In the genomic region with DNA sequence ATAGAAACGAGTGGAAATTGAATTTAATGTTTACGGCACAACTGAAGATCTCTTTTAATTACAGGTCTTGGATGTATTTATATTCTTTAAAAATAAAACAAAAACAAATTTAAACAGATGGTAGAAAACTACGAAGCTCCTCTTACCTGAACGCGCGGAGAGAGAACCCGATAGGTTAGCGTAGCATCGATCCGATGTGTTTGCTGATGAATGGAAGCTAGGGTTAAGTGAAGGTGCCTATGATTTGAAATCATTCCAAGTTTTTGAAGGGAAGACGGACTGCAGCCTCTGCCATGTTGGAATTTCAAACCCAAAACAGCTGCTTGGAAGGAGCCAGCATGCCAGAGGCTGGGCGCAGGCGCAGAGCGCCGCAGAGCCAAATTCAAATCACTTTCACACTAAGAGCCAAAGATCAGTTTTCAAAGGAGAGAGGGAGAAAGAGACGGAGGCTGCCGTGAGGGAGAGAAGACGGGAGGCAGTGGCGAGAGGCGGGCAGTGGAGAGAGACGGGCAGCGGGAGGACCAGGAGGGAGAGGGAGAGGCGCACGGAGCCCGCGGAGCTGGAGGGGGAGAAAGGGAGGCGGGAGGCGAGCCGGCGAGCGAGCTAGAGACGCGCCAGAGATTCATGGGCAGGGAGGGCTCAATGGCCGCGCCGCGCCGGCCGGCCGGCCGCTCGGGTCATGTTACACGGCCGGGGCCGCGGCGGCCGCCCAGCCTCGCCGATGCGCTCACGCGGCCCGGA, we compare ENCODE assay signal across 8 cellular contexts. TPM values are rescaled to one million over a fixed set of nuclear protein-coding genes. Genes with fewer than 3 reads are reported as not detected.
DNase-seq lines count a peak whose midpoint lies in the region; ATAC-seq and TF ChIP-seq lines count a peak whose summit lies in the region.

FIGN (minus strand) TSS at position 317 of the 741 bp plus-strand sequence. CDS start 1,081 bp downstream, outside the sequence.

- H3K9me3 Mint-ChIP-seq in CD14-positive monocyte, result peaks cover 0 to 9% (median 5%) of the 10 kb centered on the region in 7 donors
- no peaks in the 10 kb centered on the region for H3K9me3 Mint-ChIP-seq in nephron progenitor cell

- no peaks in the 10 kb centered on the region for H3K27me3 ChIP-seq in WERI-Rb-1 (ENCODE audit: insufficient read depth, low read depth, severe bottlenecking)

- peak within 1 kb of the TSS; percentile 9 to 93 for H3K4me3 Mint-ChIP-seq in CD14-positive monocyte
- peak within 1 kb of the TSS; percentile 92 for H3K4me3 Mint-ChIP-seq in nephron progenitor cell

- DNase-seq in CD14-positive monocyte (ENCODE audit: low spot score) (no peak), LNCaP clone FGC (ENCODE audit: low read depth) (peak; percentile 34), WERI-Rb-1 (peak; percentile 74), foreskin melanocyte (peak; percentile 78), nephron progenitor cell (peak; percentile 85)
- DNase-seq in activated effector memory CD4-positive, alpha-beta T cell treated with Interleukin-2 at 50 U/mL for 16 hours, result no peak

- H3K27me3 Mint-ChIP-seq in CD14-positive monocyte (ENCODE audit: low read depth in 3 of 3), result peaks cover 46 to 63% (median 60%) of the 10 kb centered on the region in 3 donors
- no peaks in the 10 kb centered on the region for H3K27me3 Mint-ChIP-seq in nephron progenitor cell (ENCODE audit: low read depth, poor library complexity)

- ATAC-seq in GM19397 (IDR thresholded peaks at IDR 0.05; ENCODE audit: unreplicated experiment), result no peak
- no peak for ATAC-seq in GM18520 (IDR thresholded peaks at IDR 0.05; ENCODE audit: unreplicated experiment)

- H3K27ac ChIP-seq in WERI-Rb-1, result peak within 1 kb of the TSS; percentile 90

- H3K27ac Mint-ChIP-seq in CD14-positive monocyte (no peak within 1 kb of the TSS), nephron progenitor cell (peak within 1 kb of the TSS; percentile 98)

- no peaks in the 10 kb centered on the region for H3K9me3 ChIP-seq in WERI-Rb-1 (ENCODE audit: severe bottlenecking)

- H3K4me1 Mint-ChIP-seq in CD14-positive monocyte (peaks cover 4% of the 10 kb centered on the region), nephron progenitor cell (peaks cover 46% of the 10 kb centered on the region)

- H3K36me3 Mint-ChIP-seq in CD14-positive monocyte, result peaks cover 0 to 2% of the 10 kb centered on the region in 2 donors
- no peaks in the 10 kb centered on the region for H3K36me3 Mint-ChIP-seq in nephron progenitor cell (ENCODE audit: low read depth)

- 0 out of 2 replicates have a peak, but pooled peaks cover 3% of the 10 kb centered on the region for H3K36me3 ChIP-seq in WERI-Rb-1

- intact Hi-C loops in CD14-positive monocyte (cut with micrococcal nuclease), result no loop called here

- TF ChIP-seq CTCF in CD14-positive monocyte (IDR thresholded peaks at IDR 0.05) (no peak), LNCaP clone FGC (IDR thresholded peaks at IDR 0.05; ENCODE audit: control insufficient read depth, extremely low read depth, insufficient read depth) (no peak), WERI-Rb-1 (IDR thresholded peaks at IDR 0.05; ENCODE audit: low read depth, low read length) (no peak), nephron progenitor cell (IDR thresholded peaks at IDR 0.05) (no peak)

- peak within 1 kb of the TSS; percentile 65 for H3K4me3 ChIP-seq in LNCaP clone FGC (ENCODE audit: low read depth, low read length)
- peak within 1 kb of the TSS; percentile 91 for H3K4me3 ChIP-seq in WERI-Rb-1 (ENCODE audit: low read depth, low read length)

RNA-seq across cellular contexts. Expression of gene FIGN, which starts in this region (rescaled TPM):
- polyA plus RNA-seq in CD14-positive monocyte, result not detected

Comparison
In these comparisons a context has a peak if more than half of its experiments do, and no peak if none do; other contexts are left out.
1. DNase-seq: peak in LNCaP clone FGC (single experiment), WERI-Rb-1 (single experiment), foreskin melanocyte (single experiment) and nephron progenitor cell (single experiment); none in CD14-positive monocyte (single experiment) and activated effector memory CD4-positive, alpha-beta T cell treated with Interleukin-2 at 50 U/mL for 16 hours (single experiment).